Comparison of ENCODE assay signal across 8 cellular contexts in genomic region chr11:111870887-111871692, GRCh38. TPM values are rescaled to one million over a fixed set of nuclear protein-coding genes. Genes with fewer than 3 reads are reported as not detected.
DNase-seq lines count a peak whose midpoint lies in the region; ATAC-seq and TF ChIP-seq lines count a peak whose summit lies in the region.

TSS of gene ALG9 (minus strand) at chr11:111871581. CDS start at chr11:111871482, 99 bp downstream.

- peak within 1 kb of the TSS; percentile 72 to 90 for H3K9ac ChIP-seq in colonic mucosa (ENCODE audit: low read depth in 2 of 2, low read length in 2 of 2)

- peak; percentile 23 for TF ChIP-seq CTCF in colonic mucosa (IDR thresholded peaks at IDR 0.05)

- H3K4me3 ChIP-seq in colonic mucosa: peak within 1 kb of the TSS; percentile 95

- intact Hi-C loops in colonic mucosa (cut with DNase I): no loop called here

- H3K4me1 ChIP-seq in colonic mucosa: peaks cover 5% of the 10 kb centered on the region

- no peaks in the 10 kb centered on the region for H3K36me3 ChIP-seq in colonic mucosa

- DNase-seq in AG20443 (ENCODE audit: low spot score): peak; percentile 91
- peak; percentile 56 for DNase-seq in NCI-H446 treated with DMSO at 0.1 percent for 48 hours (lab: John Stamatoyannopoulos, UW)
- peak; percentile 85 to 93 for DNase-seq in activated CD4-positive, alpha-beta T cell treated with anti-CD3 and anti-CD28 coated beads for 4 hours
- peak; percentile 92 for DNase-seq in colonic mucosa
- DNase-seq in left kidney (ENCODE audit: low read depth, low spot score): peak; percentile 91
- peak; percentile 76 for DNase-seq in stimulated activated CD4-positive, alpha-beta T cell treated with anti-CD3 and anti-CD28 coated beads, Interleukin-2, amount 100 ng/mL, for 4 hours (ENCODE audit: low read depth)

- no peaks in the 10 kb centered on the region for H3K27me3 ChIP-seq in colonic mucosa

- no peaks in the 10 kb centered on the region for H3K9me3 ChIP-seq in colonic mucosa

- peak within 1 kb of the TSS; percentile 56 for H3K27ac ChIP-seq in colonic mucosa

- ATAC-seq in GM18909 (IDR thresholded peaks at IDR 0.05; ENCODE audit: poor library complexity, unreplicated experiment) (peak; percentile 92), HG03175 (IDR thresholded peaks at IDR 0.05; ENCODE audit: unreplicated experiment) (peak; percentile 88)

RNA-seq across cellular contexts. Expression of gene ALG9, which starts in this region (rescaled TPM):
- 10 to 100 TPM; 23.2 to 25.2 TPM for total RNA-seq in colonic mucosa

Comparison
In these comparisons a context has a peak if more than half of its experiments do, and no peak if none do; other contexts are left out.
1. Peak in every context shown above with its lines: DNase-seq, ATAC-seq, H3K4me3 ChIP-seq and H3K27ac ChIP-seq.